Comparison of ENCODE assay signal across 15 cellular contexts in genomic region chr20:6692566-6693168, GRCh38.
A peak's percentile ranks its signal among the peaks of the same experiment; 100 is the strongest.
DNase-seq lines count a peak whose midpoint lies in the region; ATAC-seq and TF ChIP-seq lines count a peak whose summit lies in the region.
"Had no signal": no experiment of that assay in that cellular context is flagged by ENCODE, and none has a peak within 500 bp of the region (broad histone marks: within the 10 kb centered on the region; RNA-seq: fewer than 3 reads in every experiment).

No MANE protein-coding gene starts in this region.

- H3K27me3 ChIP-seq in right atrium auricular region (no peaks in the 10 kb centered on the region), upper lobe of right lung (no peaks in the 10 kb centered on the region), brain microvascular endothelial cell (replicated peaks) (no peaks in the 10 kb centered on the region)
- H3K27me3 ChIP-seq: body of pancreas had no signal

- H3K4me3 ChIP-seq in right atrium auricular region (no peak overlapping the region), upper lobe of right lung (no peak overlapping the region), brain microvascular endothelial cell (ENCODE audit: low read depth, low read length) (no peak overlapping the region)
- H3K4me3 ChIP-seq: body of pancreas, psoas muscle had no signal

- intact Hi-C loops in Right ventricle myocardium inferior (cut with DNase I) (no loop called here), left colon (cut with DNase I, micrococcal nuclease) (no loop called here), upper lobe of right lung (cut with DNase I) (no loop called here)

- H3K27ac ChIP-seq in right atrium auricular region (no peak overlapping the region), upper lobe of right lung (no peak overlapping the region), brain microvascular endothelial cell (no peak overlapping the region)
- H3K27ac ChIP-seq: body of pancreas, psoas muscle had no signal

- H3K36me3 ChIP-seq in right atrium auricular region, result no peaks in the 10 kb centered on the region
- no peaks in the 10 kb centered on the region for H3K36me3 ChIP-seq in upper lobe of right lung
- no peaks in the 10 kb centered on the region for H3K36me3 ChIP-seq in brain microvascular endothelial cell (replicated peaks)

- DNase-seq in Right ventricle myocardium inferior (ENCODE audit: missing footprints) (no peak), right atrium auricular region (ENCODE audit: low spot score) (no peak), astrocyte of the hippocampus (ENCODE audit: low read depth, low spot score) (peak; percentile 15), left colon (peak in 1 of 2 donors; percentile 44), upper lobe of right lung (no peak), omental fat pad (ENCODE audit: low spot score) (no peak), brain microvascular endothelial cell (no peak), germinal center (ENCODE audit: low spot score) (no peak)
- DNase-seq: activated CD4-positive, CD25-positive, alpha-beta regulatory T cell; activated naive CD8-positive, alpha-beta T cell treated with anti-CD3 and anti-CD28 coated beads for 36 hours; body of pancreas; CD4-positive, CD25-positive, alpha-beta regulatory T cell; NCI-H2081; trophoblast cell had no signal

- H3K4me1 ChIP-seq in right atrium auricular region, result no peaks in the 10 kb centered on the region
- H3K4me1 ChIP-seq in upper lobe of right lung, result peaks cover 8% of the 10 kb centered on the region
- H3K4me1 ChIP-seq: psoas muscle had no signal

- TF ChIP-seq CTCF in right atrium auricular region (IDR thresholded peaks at IDR 0.05) (no peak), upper lobe of right lung (IDR thresholded peaks at IDR 0.05) (no peak), omental fat pad (IDR thresholded peaks at IDR 0.05) (no peak), brain microvascular endothelial cell (IDR thresholded peaks at IDR 0.05; ENCODE audit: low read depth, low read length, missing control alignments) (no peak)

- peak; percentile 76 for ATAC-seq in Right ventricle myocardium inferior
- ATAC-seq in left colon, result peak; percentile 23
- ATAC-seq in upper lobe of right lung, result peak; percentile 63
- ATAC-seq in omental fat pad (ENCODE audit: low FRiP score), result no peak

- in situ Hi-C loops in brain microvascular endothelial cell (cut with HindIII; ENCODE audit: low pct_ligation_motif_present, low sequenced_read_pairs), result no loop called here

- H3K9me3 ChIP-seq in right atrium auricular region (no peaks in the 10 kb centered on the region), upper lobe of right lung (no peaks in the 10 kb centered on the region)
- H3K9me3 ChIP-seq: body of pancreas, psoas muscle had no signal
